11 cellular contexts compared by ENCODE assay signal in genomic region chr22:46776876-46777608, GRCh38. TPM values are rescaled to one million over a fixed set of nuclear protein-coding genes. Genes with fewer than 3 reads are reported as not detected.
DNase-seq lines count a peak whose midpoint lies in the region; ATAC-seq, FAIRE-seq and TF ChIP-seq lines count a peak whose summit lies in the region.
"Had no signal": no experiment of that assay in that cellular context is flagged by ENCODE, and none has a peak within 500 bp of the region (broad histone marks: within the 10 kb centered on the region; RNA-seq: fewer than 3 reads in every experiment).

No MANE protein-coding gene starts in this region.

- H2AFZ ChIP-seq in K562 (ENCODE audit: low read depth, low read length) (no peak overlapping the region), neural progenitor cell (replicated peaks) (no peak overlapping the region)

- intact Hi-C loops in activated CD4-positive, alpha-beta T cell treated with anti-CD3 and anti-CD28 coated beads, Interleukin-2, amount 10 ng/mL, durations not matched to agents 24 days and 14 days (cut with micrococcal nuclease): no loop called here
- intact Hi-C loops in K562 (cut with micrococcal nuclease): no loop called here

- DNase-seq in activated CD4-positive, alpha-beta T cell treated with anti-CD3 and anti-CD28 coated beads, Interleukin-2, amount 10 ng/mL, durations not matched to agents 24 days and 14 days: no peak
- DNase-seq in activated CD4-positive, alpha-beta T cell treated with anti-CD3 and anti-CD28 coated beads, Interleukin-2, amount 50 U/mL, for 4 hours: no peak
- DNase-seq in HL-60 (ENCODE audit: low read depth in 1 of 2, low spot score in 1 of 2): no peak
- no peak for DNase-seq in K562 (ENCODE audit: extremely low read depth in 1 of 4, low spot score in 3 of 4)
- DNase-seq in neural progenitor cell (ENCODE audit: low spot score): no peak
- no peak for DNase-seq in NCI-H1436 treated with DMSO at 0.1 percent for 48 hours (lab: John Stamatoyannopoulos, UW)
- no peak for DNase-seq in kidney tubule cell (ENCODE audit: low spot score)
- DNase-seq in NCI-H1092 treated with DMSO at 0.1 percent for 48 hours (lab: John Stamatoyannopoulos, UW): no peak
- DNase-seq: OCI-M1 had no signal

- H3K4me1 ChIP-seq in K562 (replicated peaks in 1 of 2; ENCODE audit: control insufficient read depth in 2 of 2, insufficient read depth in 2 of 2, low read length in 2 of 2): peaks cover 24 to 43% of the 10 kb centered on the region in 2 experiments
- no peaks in the 10 kb centered on the region for H3K4me1 ChIP-seq in neural progenitor cell

- H3K9me3 ChIP-seq in K562 (replicated peaks; ENCODE audit: control insufficient read depth, insufficient read depth, low read depth, low read length): no peaks in the 10 kb centered on the region
- no peaks in the 10 kb centered on the region for H3K9me3 ChIP-seq in neural progenitor cell (ENCODE audit: low read depth)

- H3K27ac ChIP-seq in HL-60 (replicated peaks): peak overlapping the region; percentile 57
- no peak overlapping the region for H3K27ac ChIP-seq in K562 (ENCODE audit: extremely low read depth, low read depth, low read length)
- no peak overlapping the region for H3K27ac ChIP-seq in neural progenitor cell

- H3K79me2 ChIP-seq in K562 (ENCODE audit: control insufficient read depth, insufficient read depth, low read length) (peaks cover 39% of the 10 kb centered on the region), neural progenitor cell (ENCODE audit: low read depth) (peaks cover 70% of the 10 kb centered on the region)

- H3K4me3 ChIP-seq in HL-60 (replicated peaks; ENCODE audit: insufficient read depth, low read length) (no peak overlapping the region), K562 (no peak overlapping the region), neural progenitor cell (no peak overlapping the region)
- H3K4me3 ChIP-seq: skin epidermis had no signal

- TF ChIP-seq EP300 in K562 (IDR thresholded peaks at IDR 0.05; ENCODE audit: low read length): no peak

- H3F3A ChIP-seq in neural progenitor cell (ENCODE audit: low read depth): no peaks in the 10 kb centered on the region

- H3K9ac ChIP-seq in K562 (ENCODE audit: insufficient read depth in 1 of 2, low read depth in 2 of 2, low read length in 2 of 2) (peak overlapping the region in 1 of 2 experiments; percentile 58; a peak in 1 of 4 replicates), neural progenitor cell (no peak overlapping the region)

- H3K36me3 ChIP-seq in K562 (ENCODE audit: control insufficient read depth, insufficient read depth, low read length): 0 out of 3 replicates have a peak, but pooled peaks cover 2% of the 10 kb centered on the region
- H3K36me3 ChIP-seq in neural progenitor cell: no peaks in the 10 kb centered on the region

- FAIRE-seq in K562 (lab: Jason Lieb, UNC): no peak
- FAIRE-seq: A204.1 had no signal

- H3K4me3 Mint-ChIP-seq in activated CD4-positive, alpha-beta T cell treated with anti-CD3 and anti-CD28 coated beads, Interleukin-2, amount 10 ng/mL, durations not matched to agents 24 days and 14 days: peak overlapping the region; percentile 74
- no peak overlapping the region for H3K4me3 Mint-ChIP-seq in neural progenitor cell

- in situ Hi-C loops in K562 (cut with MboI): no loop called here

- no peak for ATAC-seq in K562

- H3K36me3 Mint-ChIP-seq in activated CD4-positive, alpha-beta T cell treated with anti-CD3 and anti-CD28 coated beads, Interleukin-2, amount 10 ng/mL, durations not matched to agents 24 days and 14 days (ENCODE audit: low read depth): peaks cover 15% of the 10 kb centered on the region
- no peaks in the 10 kb centered on the region for H3K36me3 Mint-ChIP-seq in neural progenitor cell

- no peaks in the 10 kb centered on the region for H3K27me3 Mint-ChIP-seq in activated CD4-positive, alpha-beta T cell treated with anti-CD3 and anti-CD28 coated beads, Interleukin-2, amount 10 ng/mL, durations not matched to agents 24 days and 14 days
- peaks cover 6% of the 10 kb centered on the region for H3K27me3 Mint-ChIP-seq in neural progenitor cell (ENCODE audit: insufficient read depth, low read depth)

- TF ChIP-seq POLR2A in K562 (conservative IDR thresholded peaks at IDR 0.05): no peak

- H4K20me1 ChIP-seq in K562 (replicated peaks; ENCODE audit: control insufficient read depth, insufficient read depth, low read length) (peaks cover 7% of the 10 kb centered on the region), neural progenitor cell (ENCODE audit: low read depth) (peaks cover 20% of the 10 kb centered on the region)

- TF ChIP-seq RAD21 in K562 (CRISPR knock-in tag; conservative IDR thresholded peaks at IDR 0.05 in 1 of 2, IDR thresholded peaks at IDR 0.05 in 1 of 2): no peak

- peak overlapping the region; percentile 86 for H3K27ac Mint-ChIP-seq in activated CD4-positive, alpha-beta T cell treated with anti-CD3 and anti-CD28 coated beads, Interleukin-2, amount 10 ng/mL, durations not matched to agents 24 days and 14 days
- H3K27ac Mint-ChIP-seq in neural progenitor cell: peak overlapping the region; percentile 7

- WGBS in K562 (ENCODE audit: insufficient coverage, low coverage, missing lambda C conversion rate): 63% methylated on average over 10 of the region's 18 CpGs

- H3K9me3 Mint-ChIP-seq in activated CD4-positive, alpha-beta T cell treated with anti-CD3 and anti-CD28 coated beads, Interleukin-2, amount 10 ng/mL, durations not matched to agents 24 days and 14 days: no peaks in the 10 kb centered on the region
- no peaks in the 10 kb centered on the region for H3K9me3 Mint-ChIP-seq in neural progenitor cell

- H3K9me1 ChIP-seq in K562 (ENCODE audit: control insufficient read depth, insufficient read depth, low read length): peaks cover 3% of the 10 kb centered on the region

- no peak for TF ChIP-seq CTCF in HL-60 (IDR thresholded peaks at IDR 0.05; ENCODE audit: insufficient read depth, low read length)
- TF ChIP-seq CTCF in K562 (IDR thresholded peaks at IDR 0.05 in 2 of 3, conservative IDR thresholded peaks at IDR 0.05 in 1 of 3; ENCODE audit: insufficient read depth in 2 of 3, low read depth in 1 of 3, low read length in 3 of 3): no peak
- TF ChIP-seq CTCF in neural progenitor cell (IDR thresholded peaks at IDR 0.05): no peak

- H3K27me3 ChIP-seq in HL-60 (ENCODE audit: insufficient read depth, poor library complexity, severe bottlenecking) (no peaks in the 10 kb centered on the region), K562 (ENCODE audit: control insufficient read depth in 2 of 2, insufficient read depth in 2 of 2, low read length in 2 of 2) (no peaks in the 10 kb centered on the region), neural progenitor cell (no peaks in the 10 kb centered on the region)

- peaks cover 51% of the 10 kb centered on the region for H3K4me1 Mint-ChIP-seq in activated CD4-positive, alpha-beta T cell treated with anti-CD3 and anti-CD28 coated beads, Interleukin-2, amount 10 ng/mL, durations not matched to agents 24 days and 14 days
- H3K4me1 Mint-ChIP-seq in neural progenitor cell: peaks cover 26% of the 10 kb centered on the region

- POLR2A ChIA-PET in K562 (lab: Yijun Ruan, JAX): interaction anchor here (0.6 kb wide), 1 partner anchor 13 kb away, joined by 3 read pairs; no protein-coding TSS in a partner anchor

- no TSS peak for BruUV-seq in K562 (replicated peaks; lab: Mats Ljungman, UMichigan)

- H3K4me2 ChIP-seq in K562 (ENCODE audit: insufficient read depth, low read length) (no peak overlapping the region), neural progenitor cell (no peak overlapping the region)

- CTCF ChIA-PET in K562 (lab: Yijun Ruan, JAX; ENCODE audit: low intra/inter-chr PET ratio): no interaction called here

RNA-seq across cellular contexts. Expression of gene TBC1D22A, which starts 14.6 kb away (rescaled TPM):
- total RNA-seq in activated CD4-positive, alpha-beta T cell treated with anti-CD3 and anti-CD28 coated beads, Interleukin-2, amount 10 ng/mL, durations not matched to agents 24 days and 14 days: 39.2 and 41.0 TPM in 2 replicates
- 31.5 and 43.3 TPM in 2 replicates for total RNA-seq in K562 (2011; cell fraction: chromatin; rRNA removed; ENCODE audit: low replicate concordance)
- total RNA-seq in K562 (2011; cell fraction: nucleolus; rRNA removed): 21.1 and 22.2 TPM in 2 replicates
- total RNA-seq in K562 (2011; cell fraction: nucleoplasm; rRNA removed): 21.2 and 22.4 TPM in 2 replicates
- total RNA-seq in K562 (2014; rRNA removed) (5.2 and 8.2 TPM in 2 replicates), K562 (2014; rRNA removed; fragmentation: Illumina TruSeq; extraction: Trizol) (1.9 and 2.4 TPM in 2 replicates), K562 (2015; rRNA removed; fragmentation: Illumina TruSeq; extraction: Trizol) (3.1 and 3.3 TPM in 2 replicates), K562 (2021) (11.5 and 12.6 TPM in 2 replicates), neural progenitor cell (ENCODE audit: low replicate concordance) (9.8 and 10.6 TPM in 2 replicates)
- polyA plus RNA-seq in K562 (2011; rRNA removed) (7.5 and 10.0 TPM in 2 replicates), K562 (2014; fragmentation: Illumina TruSeq; extraction: Trizol) (5.6 and 5.8 TPM in 2 replicates), K562 (2014; fragmentation: Nextera tagmentation; extraction: Ambion mirVana) (under 1 TPM; 0.20 to 0.34 TPM), K562 (2014; rRNA removed) (7.1 and 7.9 TPM in 2 replicates)
- 7.8 and 8.5 TPM in 2 replicates for polyA plus RNA-seq in K562 (2011; cell fraction: cytosol; rRNA removed)
- 9.0 and 10.7 TPM in 2 replicates for polyA plus RNA-seq in K562 (2011; cell fraction: nucleus; rRNA removed)
- 8.6 and 10.2 TPM in 2 replicates for polyA plus RNA-seq in K562 (2012)
- polyA minus RNA-seq in K562 (2011; rRNA and poly(A)+ RNA removed): 8.5 and 9.0 TPM in 2 replicates
- 5.6 and 15.4 TPM in 2 replicates for polyA minus RNA-seq in K562 (2011; cell fraction: cytosol; rRNA and poly(A)+ RNA removed)
- 7.1 and 12.8 TPM in 2 replicates for polyA minus RNA-seq in K562 (2011; cell fraction: nucleus; rRNA and poly(A)+ RNA removed)

RNA-seq across cellular contexts. Expression of gene CERK, which starts 39.0 kb away (rescaled TPM):
- 62.8 and 63.2 TPM in 2 replicates for total RNA-seq in activated CD4-positive, alpha-beta T cell treated with anti-CD3 and anti-CD28 coated beads, Interleukin-2, amount 10 ng/mL, durations not matched to agents 24 days and 14 days
- 19.9 and 29.6 TPM in 2 replicates for total RNA-seq in K562 (2011; cell fraction: chromatin; rRNA removed; ENCODE audit: low replicate concordance)
- total RNA-seq in K562 (2011; cell fraction: nucleolus; rRNA removed): 16.8 and 18.6 TPM in 2 replicates
- 22.0 and 23.9 TPM in 2 replicates for total RNA-seq in K562 (2011; cell fraction: nucleoplasm; rRNA removed)
- total RNA-seq in K562 (2014; rRNA removed) (10.7 and 12.2 TPM in 2 replicates), K562 (2014; rRNA removed; fragmentation: Illumina TruSeq; extraction: Trizol) (7.3 and 8.0 TPM in 2 replicates), K562 (2015; rRNA removed; fragmentation: Illumina TruSeq; extraction: Trizol) (14.5 and 14.9 TPM in 2 replicates), K562 (2021) (9.9 and 12.5 TPM in 2 replicates), neural progenitor cell (ENCODE audit: low replicate concordance) (53.6 and 80.6 TPM in 2 replicates)
- polyA plus RNA-seq in K562 (2011; rRNA removed) (11.8 and 12.7 TPM in 2 replicates), K562 (2014; fragmentation: Illumina TruSeq; extraction: Trizol) (8.0 and 8.7 TPM in 2 replicates), K562 (2014; fragmentation: Nextera tagmentation; extraction: Ambion mirVana) (1 to 10 TPM; 1.1 to 1.3 TPM), K562 (2014; rRNA removed) (8.3 and 8.6 TPM in 2 replicates)
- polyA plus RNA-seq in K562 (2011; cell fraction: cytosol; rRNA removed): 10.9 and 13.7 TPM in 2 replicates
- polyA plus RNA-seq in K562 (2011; cell fraction: nucleus; rRNA removed): 9.6 and 10.3 TPM in 2 replicates
- 10.9 and 13.1 TPM in 2 replicates for polyA plus RNA-seq in K562 (2012)
- 13.6 and 15.8 TPM in 2 replicates for polyA minus RNA-seq in K562 (2011; rRNA and poly(A)+ RNA removed)
- polyA minus RNA-seq in K562 (2011; cell fraction: cytosol; rRNA and poly(A)+ RNA removed): 9.7 and 12.5 TPM in 2 replicates
- 6.2 and 12.6 TPM in 2 replicates for polyA minus RNA-seq in K562 (2011; cell fraction: nucleus; rRNA and poly(A)+ RNA removed)
